In the genomic region with DNA sequence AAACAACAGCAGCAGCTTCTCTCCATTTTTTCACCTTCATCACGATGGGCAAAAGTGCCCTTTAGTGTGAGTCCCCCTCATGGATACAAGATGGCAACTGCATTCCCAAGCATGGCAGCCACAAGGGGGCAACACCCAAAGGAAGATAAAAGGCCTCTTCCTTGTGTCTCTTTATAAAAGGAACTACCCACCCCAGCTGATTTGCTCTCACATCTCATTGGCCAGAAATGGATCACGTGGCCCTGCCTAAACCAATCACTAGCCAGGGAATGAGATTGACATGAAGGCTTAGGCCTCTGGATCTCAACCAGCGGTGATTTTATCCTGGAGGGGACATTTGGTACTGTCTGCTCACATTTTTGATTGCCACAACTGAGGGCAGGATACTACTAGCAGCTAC, we compare ENCODE assay signal across 8 cellular contexts. TPM values are rescaled to one million over a fixed set of nuclear protein-coding genes. Genes with fewer than 3 reads are reported as not detected.
A peak's percentile ranks its signal among the peaks of the same experiment; 100 is the strongest.
DNase-seq lines count a peak whose midpoint lies in the region; ATAC-seq, FAIRE-seq and TF ChIP-seq lines count a peak whose summit lies in the region.

No MANE protein-coding gene starts in this region.

- H3K27ac ChIP-seq in SJCRH30 (no peak overlapping the region), lower lobe of right lung (no peak overlapping the region)

- intact Hi-C loops in lower lobe of right lung (cut with DNase I), result no loop called here

- in situ Hi-C loops in KBM-7 (cut with MboI; ENCODE audit: low pct_unique_long_range_greater_than_20kb, low sequenced_read_pairs), result no loop called here

- H3K4me3 ChIP-seq in SJCRH30 (no peak overlapping the region), bronchial epithelial cell (ENCODE audit: low read depth, low read length) (no peak overlapping the region), lower lobe of right lung (no peak overlapping the region)

- H3K27me3 ChIP-seq in SJCRH30, result no peaks in the 10 kb centered on the region
- H3K27me3 ChIP-seq in bronchial epithelial cell (ENCODE audit: control insufficient read depth, insufficient read depth, low read length), result no peaks in the 10 kb centered on the region
- no peaks in the 10 kb centered on the region for H3K27me3 ChIP-seq in lower lobe of right lung (ENCODE audit: low read depth)

- FAIRE-seq in bronchial epithelial cell (lab: Jason Lieb, UNC), result no peak

- DNase-seq in NCI-H1417 (lab: John Stamatoyannopoulos, UW) (peak; percentile 23 to 72 (median 43)), NCI-H1417 treated with DMSO at 0.1 percent for 48 hours (lab: John Stamatoyannopoulos, UW) (no peak), KBM-7 (peak; percentile 90), SJCRH30 (peak; percentile 94 to 98), bronchial epithelial cell (ENCODE audit: low read depth) (peak; percentile 67), lower lobe of right lung (no peak), NCI-H774 (lab: John Stamatoyannopoulos, UW) (no peak), retina (no peak)

- H3K36me3 ChIP-seq in SJCRH30, result no peaks in the 10 kb centered on the region
- H3K36me3 ChIP-seq in bronchial epithelial cell (ENCODE audit: control insufficient read depth, insufficient read depth, low read length), result no peaks in the 10 kb centered on the region
- H3K36me3 ChIP-seq in lower lobe of right lung, result no peaks in the 10 kb centered on the region

- TF ChIP-seq CTCF in bronchial epithelial cell (IDR thresholded peaks at IDR 0.05; ENCODE audit: insufficient read depth, low read length, severe bottlenecking) (peak; percentile 42), lower lobe of right lung (IDR thresholded peaks at IDR 0.05) (peak; percentile 13)

- H3K9me3 ChIP-seq in SJCRH30 (replicated peaks) (no peaks in the 10 kb centered on the region), lower lobe of right lung (no peaks in the 10 kb centered on the region)

- peaks cover 5% of the 10 kb centered on the region; the same call in 1 of the 2 replicates for H3K4me1 ChIP-seq in SJCRH30
- H3K4me1 ChIP-seq in lower lobe of right lung, result peaks cover 8% of the 10 kb centered on the region

- ATAC-seq in lower lobe of right lung, result peak in 1 of 2 donors; percentile 38

RNA-seq across cellular contexts. Expression of a gene that starts 21.9 kb away (rescaled TPM):
- 15.5 and 16.9 TPM in 2 replicates for total RNA-seq in SJCRH30 (2014; rRNA removed; shearing (Covaris generic))
- total RNA-seq in bronchial epithelial cell (5.8 and 9.5 TPM in 2 replicates), lower lobe of right lung (12.5 TPM)

RNA-seq across cellular contexts. Expression of a gene that starts 53.9 kb away (rescaled TPM):
- total RNA-seq in SJCRH30 (2014; rRNA removed; shearing (Covaris generic)), result 12.3 and 13.1 TPM in 2 replicates
- total RNA-seq in bronchial epithelial cell, result 12.8 and 17.9 TPM in 2 replicates
- total RNA-seq in lower lobe of right lung, result 19.7 TPM

Comparison
In these comparisons a context has a peak if more than half of its experiments do, and no peak if none do; other contexts are left out.
1. DNase-seq: peak in NCI-H1417 (3 of 3), KBM-7 (single experiment), SJCRH30 (2 of 2) and bronchial epithelial cell (single experiment); none in NCI-H1417 treated with DMSO at 0.1 percent for 48 hours (single experiment), lower lobe of right lung (single experiment), NCI-H774 (single experiment) and retina (single experiment).